ENCODE assay signal across 8 cellular contexts in the genomic region with DNA sequence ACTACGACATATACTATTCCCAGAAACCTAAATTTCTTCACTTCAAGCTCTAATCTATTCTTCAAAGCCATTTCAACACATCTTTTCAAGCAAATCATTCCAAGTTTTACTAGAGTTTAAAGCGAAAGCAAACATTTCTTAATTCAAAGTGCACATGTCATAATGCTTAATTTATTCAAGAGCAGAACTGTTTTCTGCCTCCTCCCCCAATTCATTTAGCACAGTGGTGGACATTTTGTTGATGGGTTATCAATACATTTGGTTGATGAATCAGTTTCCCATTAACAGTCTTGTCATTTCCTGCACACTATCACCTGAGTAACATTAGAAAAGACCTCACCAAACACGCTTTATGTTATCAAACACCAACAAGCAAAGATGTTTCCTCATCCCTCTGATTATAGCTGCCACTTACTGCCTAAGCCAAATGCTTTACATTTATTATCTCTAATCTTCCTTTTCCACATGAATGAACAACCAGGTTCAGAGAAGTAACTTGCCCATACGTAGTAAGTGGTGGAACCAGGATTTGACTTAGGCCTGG. TPM values are rescaled to one million over a fixed set of nuclear protein-coding genes. Genes with fewer than 3 reads are reported as not detected.
A peak's percentile ranks its signal among the peaks of the same experiment; 100 is the strongest.
DNase-seq lines count a peak whose midpoint lies in the region; ATAC-seq and TF ChIP-seq lines count a peak whose summit lies in the region.

No MANE protein-coding gene starts in this region.

- ATAC-seq in Panc1, result no peak
- ATAC-seq in HG03039 (IDR thresholded peaks at IDR 0.05; ENCODE audit: unreplicated experiment), result no peak
- no peak for ATAC-seq in GM21723 (IDR thresholded peaks at IDR 0.05; ENCODE audit: unreplicated experiment)
- no peak for ATAC-seq in esophagus mucosa

- no peak for DNase-seq in Panc1 (ENCODE audit: low read depth, low spot score)
- DNase-seq in epithelial cell of esophagus (ENCODE audit: low read depth), result no peak
- DNase-seq in progenitor cell of endocrine pancreas (ENCODE audit: low spot score, unreplicated experiment), result no peak
- DNase-seq in NCI-H226, result no peak

- H3K4me3 Mint-ChIP-seq in progenitor cell of endocrine pancreas (ENCODE audit: low read depth), result peak overlapping the region; percentile 96

- intact Hi-C loops in Panc1 (cut with micrococcal nuclease; ENCODE audit: unreplicated experiment), result no loop called here

- H3K9me3 Mint-ChIP-seq in progenitor cell of endocrine pancreas (ENCODE audit: low read depth), result no peaks in the 10 kb centered on the region

- POLR2A ChIA-PET in Panc1 (lab: Charles Lee), result no interaction called here

- H3K27ac Mint-ChIP-seq in progenitor cell of endocrine pancreas, result peak overlapping the region; percentile 99

- TSS peak; percentile 74 for BruUV-seq in Panc1 (replicated peaks; lab: Mats Ljungman, UMichigan)

- TF ChIP-seq CTCF in Panc1 (IDR thresholded peaks at IDR 0.05) (no peak), epithelial cell of esophagus (IDR thresholded peaks at IDR 0.05; ENCODE audit: insufficient read depth, low read depth, low read length, missing control alignments) (no peak), progenitor cell of endocrine pancreas (IDR thresholded peaks at IDR 0.05; ENCODE audit: unreplicated experiment) (no peak)

- H3K27me3 Mint-ChIP-seq in progenitor cell of endocrine pancreas, result no peaks in the 10 kb centered on the region

- H3K4me1 Mint-ChIP-seq in progenitor cell of endocrine pancreas (ENCODE audit: low read depth), result peaks cover 25% of the 10 kb centered on the region

- peak overlapping the region; percentile 75 for H3K9ac ChIP-seq in ES-I3 (ENCODE audit: low read depth, low read length)

- CTCF ChIA-PET in Panc1 (lab: Charles Lee), result no interaction called here

- H3K27ac ChIP-seq in Panc1 (ENCODE audit: low read length), result peak overlapping the region; percentile 94

- H3K27me3 ChIP-seq in Panc1 (ENCODE audit: control insufficient read depth, insufficient read depth, low read length), result no peaks in the 10 kb centered on the region

- H3K4me3 ChIP-seq in Panc1 (ENCODE audit: low read depth in 2 of 2, low read length in 2 of 2) (peak overlapping the region; percentile 77 to 99), epithelial cell of esophagus (ENCODE audit: low read length) (peak overlapping the region; percentile 65)

- H3K4me1 ChIP-seq in ES-I3 (ENCODE audit: insufficient read depth, low read length) (peaks cover 15% of the 10 kb centered on the region), Panc1 (ENCODE audit: control insufficient read depth, insufficient read depth, low read length) (peaks cover 12% of the 10 kb centered on the region)

- peaks cover 14% of the 10 kb centered on the region for H3K36me3 Mint-ChIP-seq in progenitor cell of endocrine pancreas (ENCODE audit: insufficient read depth)

- H3K9me3 ChIP-seq in ES-I3 (ENCODE audit: control insufficient read depth, insufficient read depth, low read length) (no peaks in the 10 kb centered on the region), Panc1 (ENCODE audit: control insufficient read depth, insufficient read depth, low read depth, low read length) (no peaks in the 10 kb centered on the region)

- peaks cover 6% of the 10 kb centered on the region; the same call in 1 of the 2 replicates for H3K36me3 ChIP-seq in ES-I3 (ENCODE audit: insufficient read depth, low read length)
- H3K36me3 ChIP-seq in Panc1 (ENCODE audit: control insufficient read depth, insufficient read depth, low read length), result peaks cover 8% of the 10 kb centered on the region

- in situ Hi-C loops in Panc1 (cut with HindIII; ENCODE audit: low pct_unique_long_range_greater_than_20kb, low sequenced_read_pairs), result no loop called here

RNA-seq across cellular contexts. Expression of a gene that starts 2.0 kb away (rescaled TPM):
- total RNA-seq in Panc1 (2021; ENCODE audit: unreplicated experiment) (77.5 TPM), progenitor cell of endocrine pancreas (108 and 111 TPM in 2 replicates), esophagus mucosa (47.6 TPM)
- polyA plus RNA-seq in Panc1 (2012; ENCODE audit: insufficient read length), result 76.8 TPM

RNA-seq across cellular contexts. Expression of a gene that starts 51.0 kb away (rescaled TPM):
- total RNA-seq in Panc1 (2021; ENCODE audit: unreplicated experiment) (25.7 TPM), progenitor cell of endocrine pancreas (28.8 and 35.9 TPM in 2 replicates), esophagus mucosa (21.0 TPM)
- 31.2 TPM for polyA plus RNA-seq in Panc1 (2012; ENCODE audit: insufficient read length)

RNA-seq across cellular contexts. Expression of a gene that starts 56.0 kb away (rescaled TPM):
- total RNA-seq in Panc1 (2021; ENCODE audit: unreplicated experiment), result 2.1 TPM
- 3.9 TPM for polyA plus RNA-seq in Panc1 (2012; ENCODE audit: insufficient read length)
- total RNA-seq in progenitor cell of endocrine pancreas, result 13.3 and 15.0 TPM in 2 replicates
- 1.4 TPM for total RNA-seq in esophagus mucosa

RNA-seq across cellular contexts. Expression of a gene that starts 56.6 kb away (rescaled TPM):
- 0.72 TPM for total RNA-seq in Panc1 (2021; ENCODE audit: unreplicated experiment)
- 2.4 TPM for polyA plus RNA-seq in Panc1 (2012; ENCODE audit: insufficient read length)
- 74.0 and 79.4 TPM in 2 replicates for total RNA-seq in progenitor cell of endocrine pancreas
- 6.2 TPM for total RNA-seq in esophagus mucosa
